ENCODE assay signal across 1 cellular context in the genomic region with DNA sequence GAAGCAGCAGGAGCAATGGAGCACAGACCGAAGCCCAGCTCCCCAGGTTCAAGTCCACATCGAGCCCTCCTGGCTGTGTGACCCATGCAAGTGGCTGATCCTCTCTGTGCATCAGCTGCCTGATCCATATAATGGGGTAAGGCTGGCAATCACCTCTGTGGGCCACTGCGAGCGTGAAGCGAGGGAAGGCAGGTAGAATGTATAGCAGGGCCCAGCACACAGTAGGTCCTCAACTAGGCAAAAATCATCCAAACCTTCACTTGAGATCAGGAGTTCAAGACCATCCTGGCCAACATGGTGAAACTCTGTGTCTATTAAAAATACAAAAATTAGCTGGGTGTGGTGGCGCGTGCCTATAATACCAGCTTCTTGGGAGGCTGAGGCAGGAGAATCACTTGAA.
TF ChIP-seq lines count a peak whose summit lies in the region.

No MANE protein-coding gene starts in this region.

TF ChIP-seq in H1, 55 proteins besides CTCF, POLR2A, EP300 and RAD21:
- TF ChIP-seq, protein P1, sequence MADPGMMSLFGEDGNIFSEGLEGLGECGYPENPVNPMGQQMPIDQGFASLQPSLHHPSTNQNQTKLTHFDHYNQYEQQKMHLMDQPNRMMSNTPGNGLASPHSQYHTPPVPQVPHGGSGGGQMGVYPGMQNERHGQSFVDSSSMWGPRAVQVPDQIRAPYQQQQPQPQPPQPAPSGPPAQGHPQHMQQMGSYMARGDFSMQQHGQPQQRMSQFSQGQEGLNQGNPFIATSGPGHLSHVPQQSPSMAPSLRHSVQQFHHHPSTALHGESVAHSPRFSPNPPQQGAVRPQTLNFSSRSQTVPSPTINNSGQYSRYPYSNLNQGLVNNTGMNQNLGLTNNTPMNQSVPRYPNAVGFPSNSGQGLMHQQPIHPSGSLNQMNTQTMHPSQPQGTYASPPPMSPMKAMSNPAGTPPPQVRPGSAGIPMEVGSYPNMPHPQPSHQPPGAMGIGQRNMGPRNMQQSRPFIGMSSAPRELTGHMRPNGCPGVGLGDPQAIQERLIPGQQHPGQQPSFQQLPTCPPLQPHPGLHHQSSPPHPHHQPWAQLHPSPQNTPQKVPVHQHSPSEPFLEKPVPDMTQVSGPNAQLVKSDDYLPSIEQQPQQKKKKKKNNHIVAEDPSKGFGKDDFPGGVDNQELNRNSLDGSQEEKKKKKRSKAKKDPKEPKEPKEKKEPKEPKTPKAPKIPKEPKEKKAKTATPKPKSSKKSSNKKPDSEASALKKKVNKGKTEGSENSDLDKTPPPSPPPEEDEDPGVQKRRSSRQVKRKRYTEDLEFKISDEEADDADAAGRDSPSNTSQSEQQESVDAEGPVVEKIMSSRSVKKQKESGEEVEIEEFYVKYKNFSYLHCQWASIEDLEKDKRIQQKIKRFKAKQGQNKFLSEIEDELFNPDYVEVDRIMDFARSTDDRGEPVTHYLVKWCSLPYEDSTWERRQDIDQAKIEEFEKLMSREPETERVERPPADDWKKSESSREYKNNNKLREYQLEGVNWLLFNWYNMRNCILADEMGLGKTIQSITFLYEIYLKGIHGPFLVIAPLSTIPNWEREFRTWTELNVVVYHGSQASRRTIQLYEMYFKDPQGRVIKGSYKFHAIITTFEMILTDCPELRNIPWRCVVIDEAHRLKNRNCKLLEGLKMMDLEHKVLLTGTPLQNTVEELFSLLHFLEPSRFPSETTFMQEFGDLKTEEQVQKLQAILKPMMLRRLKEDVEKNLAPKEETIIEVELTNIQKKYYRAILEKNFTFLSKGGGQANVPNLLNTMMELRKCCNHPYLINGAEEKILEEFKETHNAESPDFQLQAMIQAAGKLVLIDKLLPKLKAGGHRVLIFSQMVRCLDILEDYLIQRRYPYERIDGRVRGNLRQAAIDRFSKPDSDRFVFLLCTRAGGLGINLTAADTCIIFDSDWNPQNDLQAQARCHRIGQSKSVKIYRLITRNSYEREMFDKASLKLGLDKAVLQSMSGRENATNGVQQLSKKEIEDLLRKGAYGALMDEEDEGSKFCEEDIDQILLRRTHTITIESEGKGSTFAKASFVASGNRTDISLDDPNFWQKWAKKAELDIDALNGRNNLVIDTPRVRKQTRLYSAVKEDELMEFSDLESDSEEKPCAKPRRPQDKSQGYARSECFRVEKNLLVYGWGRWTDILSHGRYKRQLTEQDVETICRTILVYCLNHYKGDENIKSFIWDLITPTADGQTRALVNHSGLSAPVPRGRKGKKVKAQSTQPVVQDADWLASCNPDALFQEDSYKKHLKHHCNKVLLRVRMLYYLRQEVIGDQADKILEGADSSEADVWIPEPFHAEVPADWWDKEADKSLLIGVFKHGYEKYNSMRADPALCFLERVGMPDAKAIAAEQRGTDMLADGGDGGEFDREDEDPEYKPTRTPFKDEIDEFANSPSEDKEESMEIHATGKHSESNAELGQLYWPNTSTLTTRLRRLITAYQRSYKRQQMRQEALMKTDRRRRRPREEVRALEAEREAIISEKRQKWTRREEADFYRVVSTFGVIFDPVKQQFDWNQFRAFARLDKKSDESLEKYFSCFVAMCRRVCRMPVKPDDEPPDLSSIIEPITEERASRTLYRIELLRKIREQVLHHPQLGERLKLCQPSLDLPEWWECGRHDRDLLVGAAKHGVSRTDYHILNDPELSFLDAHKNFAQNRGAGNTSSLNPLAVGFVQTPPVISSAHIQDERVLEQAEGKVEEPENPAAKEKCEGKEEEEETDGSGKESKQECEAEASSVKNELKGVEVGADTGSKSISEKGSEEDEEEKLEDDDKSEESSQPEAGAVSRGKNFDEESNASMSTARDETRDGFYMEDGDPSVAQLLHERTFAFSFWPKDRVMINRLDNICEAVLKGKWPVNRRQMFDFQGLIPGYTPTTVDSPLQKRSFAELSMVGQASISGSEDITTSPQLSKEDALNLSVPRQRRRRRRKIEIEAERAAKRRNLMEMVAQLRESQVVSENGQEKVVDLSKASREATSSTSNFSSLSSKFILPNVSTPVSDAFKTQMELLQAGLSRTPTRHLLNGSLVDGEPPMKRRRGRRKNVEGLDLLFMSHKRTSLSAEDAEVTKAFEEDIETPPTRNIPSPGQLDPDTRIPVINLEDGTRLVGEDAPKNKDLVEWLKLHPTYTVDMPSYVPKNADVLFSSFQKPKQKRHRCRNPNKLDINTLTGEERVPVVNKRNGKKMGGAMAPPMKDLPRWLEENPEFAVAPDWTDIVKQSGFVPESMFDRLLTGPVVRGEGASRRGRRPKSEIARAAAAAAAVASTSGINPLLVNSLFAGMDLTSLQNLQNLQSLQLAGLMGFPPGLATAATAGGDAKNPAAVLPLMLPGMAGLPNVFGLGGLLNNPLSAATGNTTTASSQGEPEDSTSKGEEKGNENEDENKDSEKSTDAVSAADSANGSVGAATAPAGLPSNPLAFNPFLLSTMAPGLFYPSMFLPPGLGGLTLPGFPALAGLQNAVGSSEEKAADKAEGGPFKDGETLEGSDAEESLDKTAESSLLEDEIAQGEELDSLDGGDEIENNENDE (IDR thresholded peaks at IDR 0.05; ENCODE audit: insufficient replicate concordance, low read length): no peak
- TF ChIP-seq SP4 (IDR thresholded peaks at IDR 0.05; ENCODE audit: low read length): no peak
- TF ChIP-seq, protein P2, sequence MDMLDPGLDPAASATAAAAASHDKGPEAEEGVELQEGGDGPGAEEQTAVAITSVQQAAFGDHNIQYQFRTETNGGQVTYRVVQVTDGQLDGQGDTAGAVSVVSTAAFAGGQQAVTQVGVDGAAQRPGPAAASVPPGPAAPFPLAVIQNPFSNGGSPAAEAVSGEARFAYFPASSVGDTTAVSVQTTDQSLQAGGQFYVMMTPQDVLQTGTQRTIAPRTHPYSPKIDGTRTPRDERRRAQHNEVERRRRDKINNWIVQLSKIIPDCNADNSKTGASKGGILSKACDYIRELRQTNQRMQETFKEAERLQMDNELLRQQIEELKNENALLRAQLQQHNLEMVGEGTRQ (IDR thresholded peaks at IDR 0.05; ENCODE audit: low read length): no peak
- TF ChIP-seq ASH2L (IDR thresholded peaks at IDR 0.05; ENCODE audit: low read length): no peak
- no peak for TF ChIP-seq NANOG (IDR thresholded peaks at IDR 0.05; ENCODE audit: insufficient read depth, low read depth, low read length, poor library complexity, severe bottlenecking)
- TF ChIP-seq BACH1 (IDR thresholded peaks at IDR 0.05; ENCODE audit: low read length): no peak
- no peak for TF ChIP-seq GTF2F1 (IDR thresholded peaks at IDR 0.05; ENCODE audit: borderline replicate concordance, low read depth, low read length)
- TF ChIP-seq CBX5 (IDR thresholded peaks at IDR 0.05; ENCODE audit: low read depth, low read length): no peak
- no peak for TF ChIP-seq SP1 (IDR thresholded peaks at IDR 0.05; ENCODE audit: low read depth, low read length)
- TF ChIP-seq RNF2 (IDR thresholded peaks at IDR 0.05; ENCODE audit: borderline replicate concordance, low read depth, low read length, missing control alignments, poor library complexity, severe bottlenecking): no peak
- TF ChIP-seq JUND (IDR thresholded peaks at IDR 0.05; ENCODE audit: low read length): no peak
- no peak for TF ChIP-seq KDM5A (IDR thresholded peaks at IDR 0.05; ENCODE audit: low read length)
- no peak for TF ChIP-seq CTBP2 (IDR thresholded peaks at IDR 0.05; ENCODE audit: borderline replicate concordance, insufficient read depth, insufficient read length, low read length)
- TF ChIP-seq SUZ12 (IDR thresholded peaks at IDR 0.05; ENCODE audit: low read length): no peak
- TF ChIP-seq MAFK (IDR thresholded peaks at IDR 0.05; ENCODE audit: low read depth, low read length): no peak
- TF ChIP-seq, protein P3, sequence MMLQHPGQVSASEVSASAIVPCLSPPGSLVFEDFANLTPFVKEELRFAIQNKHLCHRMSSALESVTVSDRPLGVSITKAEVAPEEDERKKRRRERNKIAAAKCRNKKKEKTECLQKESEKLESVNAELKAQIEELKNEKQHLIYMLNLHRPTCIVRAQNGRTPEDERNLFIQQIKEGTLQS (IDR thresholded peaks at IDR 0.05; ENCODE audit: insufficient read depth, low read depth, low read length): no peak
TF ChIP-seq in H1: peak in this region for 0.
